13 cellular contexts compared by ENCODE assay signal in genomic region chr16:77059441-77059840, GRCh38.
"Had no signal": no experiment of that assay in that cellular context is flagged by ENCODE, and none has a peak within 500 bp of the region (broad histone marks: within the 10 kb centered on the region; RNA-seq: fewer than 3 reads in every experiment).

No MANE protein-coding gene starts in this region.

- DNase-seq: activated CD4-positive, alpha-beta T cell treated with anti-CD3 and anti-CD28 coated beads, Interleukin-2, amount 50 U/mL, for 4 hours; activated naive CD4-positive, alpha-beta T cell treated with anti-CD3 and anti-CD28 coated beads, Interleukin-2, amount 50 U/mL, for 16 hours; activated T-cell treated with anti-CD3 and anti-CD28 coated beads, Interleukin-2, amount 50 U/mL, for 1 hour; amniotic stem cell; endodermal cell; foreskin fibroblast; left lung; stimulated activated CD4-positive, alpha-beta T cell treated with anti-CD3 and anti-CD28 coated beads, Interleukin-4, amount 100 ng/mL, for 4 hours; stomach had no signal

- H3K36me3 Mint-ChIP-seq: memory B cell had no signal

- H3K27me3 ChIP-seq: esophagus muscularis mucosa, left lung, stomach had no signal

- H3K36me3 ChIP-seq: esophagus muscularis mucosa, left lung, stomach, thoracic aorta had no signal

- ATAC-seq: activated CD4-positive, CD25-positive, alpha-beta regulatory T cell treated with anti-CD3 and anti-CD28 coated beads, Interleukin-2, amount 50 U/mL, for 24 hours; left lung had no signal

- H3K27ac Mint-ChIP-seq: endodermal cell, memory B cell had no signal

- H3K4me3 ChIP-seq: esophagus muscularis mucosa, left lung, stomach, thoracic aorta had no signal

- H3K4me3 Mint-ChIP-seq: endodermal cell, memory B cell had no signal
